34 cellular contexts compared by ENCODE assay signal in genomic region chr5:8940934-8941333, GRCh38.
DNase-seq lines count a peak whose midpoint lies in the region; ATAC-seq, FAIRE-seq and TF ChIP-seq lines count a peak whose summit lies in the region.
"Had no signal": no experiment of that assay in that cellular context is flagged by ENCODE, and none has a peak within 500 bp of the region (broad histone marks: within the 10 kb centered on the region; RNA-seq: fewer than 3 reads in every experiment).

No MANE protein-coding gene starts in this region.

- H3K9me3 ChIP-seq in HepG2 (ENCODE audit: low read length) = peaks cover 81% of the 10 kb centered on the region
- H3K9me3 ChIP-seq in right lobe of liver = no peaks in the 10 kb centered on the region
- H3K9me3 ChIP-seq in A549 = no peaks in the 10 kb centered on the region
- no peaks in the 10 kb centered on the region for H3K9me3 ChIP-seq in GM12878 (replicated peaks; ENCODE audit: control insufficient read depth, insufficient read depth, low read length)
- peaks cover 2% of the 10 kb centered on the region; the same call in 1 of the 2 replicates for H3K9me3 ChIP-seq in K562 (replicated peaks; ENCODE audit: control insufficient read depth, insufficient read depth, low read depth, low read length)
- H3K9me3 ChIP-seq: BE2C, Caco-2 had no signal

- no peak for TF ChIP-seq EP300 in HepG2 (IDR thresholded peaks at IDR 0.05; ENCODE audit: low read depth in 2 of 2, low read length in 2 of 2)
- TF ChIP-seq EP300 in HepG2 (CRISPR knock-in tag; IDR thresholded peaks at IDR 0.05; ENCODE audit: borderline replicate concordance) = no peak
- no peak for TF ChIP-seq EP300 in A549 (IDR thresholded peaks at IDR 0.05)
- no peak for TF ChIP-seq EP300 in GM12878 (IDR thresholded peaks at IDR 0.05; ENCODE audit: borderline replicate concordance in 1 of 2, control insufficient read depth in 1 of 2, low read depth in 2 of 2, low read length in 2 of 2)
- no peak for TF ChIP-seq EP300 in K562 (IDR thresholded peaks at IDR 0.05; ENCODE audit: low read length)

- POLR2A ChIA-PET in HepG2 (lab: Yijun Ruan, JAX) = no interaction called here
- POLR2A ChIA-PET in A549 (lab: Yijun Ruan, JAX) = no interaction called here
- POLR2A ChIA-PET in GM12878 (lab: Charles Lee) = no interaction called here
- POLR2A ChIA-PET in K562 (lab: Yijun Ruan, JAX) = no interaction called here

- FAIRE-seq in HepG2 (lab: Jason Lieb, UNC) (no peak), A549 (lab: Jason Lieb, UNC) (no peak), GM12878 (lab: Jason Lieb, UNC) (no peak), K562 (lab: Jason Lieb, UNC) (no peak)
- FAIRE-seq: A204.1, D721Med had no signal

- H3K36me3 ChIP-seq in HepG2 (replicated peaks in 1 of 2; ENCODE audit: control insufficient read depth in 1 of 2, insufficient read depth in 2 of 2, low read length in 2 of 2) (no peaks in the 10 kb centered on the region), right lobe of liver (no peaks in the 10 kb centered on the region), GM12878 (ENCODE audit: control insufficient read depth in 2 of 2, insufficient read depth in 2 of 2, low read length in 1 of 2) (no peaks in the 10 kb centered on the region), K562 (ENCODE audit: control insufficient read depth, insufficient read depth, low read length) (no peaks in the 10 kb centered on the region)
- H3K36me3 ChIP-seq: BE2C; BLaER1; BLaER1 treated with 17β-estradiol and CSF1 and Interleukin-3, amounts not matched to agents 10 nM and 100 nM had no signal

- ATAC-seq in HepG2 (no peak), right lobe of liver (no peak), A549 (no peak), GM12878 (no peak), K562 (no peak), HG02938 (IDR thresholded peaks at IDR 0.05; ENCODE audit: unreplicated experiment) (no peak), HG03460 (IDR thresholded peaks at IDR 0.05; ENCODE audit: unreplicated experiment) (no peak)
- ATAC-seq: CD8-positive, alpha-beta T cell had no signal

- DNase-seq in HepG2 (ENCODE audit: low spot score) = no peak
- DNase-seq in right lobe of liver = no peak
- DNase-seq in A549 (ENCODE audit: low read depth in 1 of 2, low spot score in 1 of 2) = no peak
- DNase-seq in GM12878 (ENCODE audit: low read depth, low spot score) = no peak
- DNase-seq in K562 (ENCODE audit: extremely low read depth in 1 of 4, low spot score in 3 of 4) = no peak
- DNase-seq in middle frontal gyrus (ENCODE audit: extremely low spot score, low spot score) = no peak
- DNase-seq: 8988T; ACHN; AML-193; BE2C; C1 segment of cervical spinal cord; Caco-2; Calu3; CD4-positive, alpha-beta memory T cell; CD4-positive, alpha-beta T cell; CD4-positive, CD25-positive, alpha-beta regulatory T cell; CD8-positive, alpha-beta memory T cell; CD8-positive, alpha-beta T cell; COR-L47; DMS 273 treated with DMSO at 0.1 percent for 48 hours; DMS153; DMS53; DMS79; DMS79 treated with DMSO at 0.1 percent for 48 hours; DND-41; EL had no signal

- H3K27me3 ChIP-seq in HepG2 (ENCODE audit: control insufficient read depth in 1 of 2, insufficient read depth in 2 of 2, low read length in 2 of 2) (no peaks in the 10 kb centered on the region), right lobe of liver (no peaks in the 10 kb centered on the region), GM12878 (replicated peaks in 1 of 2; ENCODE audit: control insufficient read depth in 2 of 2, insufficient read depth in 2 of 2, low read length in 1 of 2) (no peaks in the 10 kb centered on the region), K562 (ENCODE audit: control insufficient read depth in 2 of 2, insufficient read depth in 2 of 2, low read length in 2 of 2) (no peaks in the 10 kb centered on the region)
- H3K27me3 ChIP-seq: BE2C; BLaER1; BLaER1 treated with 17β-estradiol and CSF1 and Interleukin-3, amounts not matched to agents 10 nM and 100 nM had no signal

- no peaks in the 10 kb centered on the region for H3K9me1 ChIP-seq in K562 (ENCODE audit: control insufficient read depth, insufficient read depth, low read length)

- H3K4me2 ChIP-seq in HepG2 (ENCODE audit: low read depth, low read length) (no peak overlapping the region), A549 (no peak overlapping the region), GM12878 (ENCODE audit: control insufficient read depth, insufficient read depth) (no peak overlapping the region), K562 (ENCODE audit: insufficient read depth, low read length) (no peak overlapping the region)
- H3K4me2 ChIP-seq: BLaER1; BLaER1 treated with 17β-estradiol and CSF1 and Interleukin-3, amounts not matched to agents 10 nM and 100 nM had no signal

- in situ Hi-C loops in HepG2 (cut with HindIII; ENCODE audit: extremely low pct_ligation_motif_present, low pct_unique_long_range_greater_than_20kb) = no loop called here
- in situ Hi-C loops in GM12878 (cut with MboI) = no loop called here
- in situ Hi-C loops in K562 (cut with MboI) = no loop called here

- H3K4me1 ChIP-seq in HepG2 (ENCODE audit: insufficient read depth, low read length) (no peaks in the 10 kb centered on the region), right lobe of liver (no peaks in the 10 kb centered on the region), A549 (no peaks in the 10 kb centered on the region), GM12878 (ENCODE audit: control insufficient read depth, insufficient read depth, low read length) (no peaks in the 10 kb centered on the region), K562 (replicated peaks in 1 of 2; ENCODE audit: control insufficient read depth in 2 of 2, insufficient read depth in 2 of 2, low read length in 2 of 2) (no peaks in the 10 kb centered on the region)
- H3K4me1 ChIP-seq: BE2C; BLaER1; BLaER1 treated with 17β-estradiol and CSF1 and Interleukin-3, amounts not matched to agents 10 nM and 100 nM; Caco-2 had no signal

- TF ChIP-seq CTCF in HepG2 (CRISPR knock-in tag; IDR thresholded peaks at IDR 0.05) = no peak
- no peak for TF ChIP-seq CTCF in right lobe of liver (IDR thresholded peaks at IDR 0.05)
- TF ChIP-seq CTCF in A549 (IDR thresholded peaks at IDR 0.05) = no peak
- TF ChIP-seq CTCF in GM12878 (IDR thresholded peaks at IDR 0.05 in 2 of 3, conservative IDR thresholded peaks at IDR 0.05 in 1 of 3; ENCODE audit: control insufficient read depth in 2 of 3, extremely low read depth in 1 of 3, insufficient read depth in 1 of 3, low read depth in 3 of 3, low read length in 3 of 3) = no peak
- no peak for TF ChIP-seq CTCF in K562 (IDR thresholded peaks at IDR 0.05 in 2 of 3, conservative IDR thresholded peaks at IDR 0.05 in 1 of 3; ENCODE audit: insufficient read depth in 2 of 3, low read depth in 1 of 3, low read length in 3 of 3)

- intact Hi-C loops in HepG2 (cut with micrococcal nuclease; ENCODE audit: unreplicated experiment) (no loop called here), right lobe of liver (cut with DNase I) (no loop called here), GM12878 (cut with micrococcal nuclease; ENCODE audit: unreplicated experiment) (no loop called here), K562 (cut with micrococcal nuclease) (no loop called here)

- no peak overlapping the region for H2AFZ ChIP-seq in HepG2 (ENCODE audit: low read length)
- H2AFZ ChIP-seq in GM12878 (ENCODE audit: control insufficient read depth, low read depth, low read length) = no peak overlapping the region
- H2AFZ ChIP-seq in K562 (ENCODE audit: low read depth, low read length) = no peak overlapping the region

- WGBS in HepG2 (ENCODE audit: low lambda C conversion rate) = 0% methylated on average over 1 of the region's 1 CpG
- 22% methylated on average over 1 of the region's 1 CpG for WGBS in right lobe of liver (ENCODE audit: insufficient coverage, low coverage, low lambda C conversion rate, missing lambda C conversion rate)
- 0% methylated on average over 1 of the region's 1 CpG for WGBS in A549 (ENCODE audit: missing lambda C conversion rate)
- 0% methylated on average over 1 of the region's 1 CpG for WGBS in GM12878 (ENCODE audit: insufficient coverage, insufficient replicate concordance, low lambda C conversion rate, missing lambda C conversion rate)
- 0% methylated on average over 1 of the region's 1 CpG for WGBS in K562 (ENCODE audit: insufficient coverage, low coverage, missing lambda C conversion rate)

- H3K27ac ChIP-seq in HepG2 (ENCODE audit: extremely low read length, insufficient read depth, low read length) (no peak overlapping the region), right lobe of liver (no peak overlapping the region), A549 (no peak overlapping the region), GM12878 (ENCODE audit: control insufficient read depth, insufficient read depth) (no peak overlapping the region), K562 (ENCODE audit: extremely low read depth, low read depth, low read length) (no peak overlapping the region)
- H3K27ac ChIP-seq: 22Rv1; BLaER1; BLaER1 treated with 17β-estradiol and CSF1 and Interleukin-3, amounts not matched to agents 10 nM and 100 nM; C4-2B had no signal

- no peak for TF ChIP-seq POLR2A in HepG2 (IDR thresholded peaks at IDR 0.05; ENCODE audit: insufficient read depth in 1 of 2, low read depth in 2 of 2, low read length in 2 of 2)
- TF ChIP-seq POLR2A in right lobe of liver (IDR thresholded peaks at IDR 0.05) = no peak
- no peak for TF ChIP-seq POLR2A in A549 (IDR thresholded peaks at IDR 0.05; ENCODE audit: low read length)
- TF ChIP-seq POLR2A in GM12878 (IDR thresholded peaks at IDR 0.05; ENCODE audit: low read depth, low read length) = no peak
- TF ChIP-seq POLR2A in K562 (conservative IDR thresholded peaks at IDR 0.05) = no peak

- CTCF ChIA-PET in HepG2 (lab: Yijun Ruan, JAX; ENCODE audit: low intra/inter-chr PET ratio, low total read pairs) (no interaction called here), A549 (lab: Yijun Ruan, JAX) (no interaction called here), GM12878 (lab: Yijun Ruan, JAX) (no interaction called here), K562 (lab: Yijun Ruan, JAX; ENCODE audit: low intra/inter-chr PET ratio) (no interaction called here)

- SMC1A ChIA-PET in GM12878 (lab: Charles Lee; ENCODE audit: uncharacterized antibody, unreplicated experiment) = no interaction called here

- H4K20me1 ChIP-seq in HepG2 (ENCODE audit: insufficient read depth, low read length) = no peaks in the 10 kb centered on the region
- H4K20me1 ChIP-seq in GM12878 (ENCODE audit: control insufficient read depth, insufficient read depth) = no peaks in the 10 kb centered on the region
- no peaks in the 10 kb centered on the region for H4K20me1 ChIP-seq in K562 (replicated peaks; ENCODE audit: control insufficient read depth, insufficient read depth, low read length)
- H4K20me1 ChIP-seq: BLaER1; BLaER1 treated with 17β-estradiol and CSF1 and Interleukin-3, amounts not matched to agents 10 nM and 100 nM had no signal

- H3K9ac ChIP-seq in HepG2 (ENCODE audit: insufficient read depth, low read depth, low read length) (no peak overlapping the region), GM12878 (ENCODE audit: control insufficient read depth, insufficient read depth, low read length) (no peak overlapping the region), K562 (ENCODE audit: insufficient read depth in 1 of 2, low read depth in 2 of 2, low read length in 2 of 2) (no peak overlapping the region)
- H3K9ac ChIP-seq: BLaER1; BLaER1 treated with 17β-estradiol and CSF1 and Interleukin-3, amounts not matched to agents 10 nM and 100 nM had no signal

- TF ChIP-seq RAD21 in HepG2 (CRISPR knock-in tag; IDR thresholded peaks at IDR 0.05) (no peak), A549 (conservative IDR thresholded peaks at IDR 0.05 in 1 of 2, IDR thresholded peaks at IDR 0.05 in 1 of 2) (no peak), GM12878 (IDR thresholded peaks at IDR 0.05; ENCODE audit: insufficient read depth, low read depth, low read length) (no peak), K562 (CRISPR knock-in tag; conservative IDR thresholded peaks at IDR 0.05 in 1 of 2, IDR thresholded peaks at IDR 0.05 in 1 of 2) (no peak)

- RAD21 ChIA-PET in GM12878 (lab: Charles Lee; ENCODE audit: unreplicated experiment) = no interaction called here

- H3K79me2 ChIP-seq in HepG2 (ENCODE audit: insufficient read depth, low read length) (no peaks in the 10 kb centered on the region), GM12878 (ENCODE audit: control insufficient read depth, insufficient read depth, low read length) (no peaks in the 10 kb centered on the region), K562 (ENCODE audit: control insufficient read depth, insufficient read depth, low read length) (no peaks in the 10 kb centered on the region)

- H3K4me3 ChIP-seq in HepG2 (replicated peaks in 1 of 3; ENCODE audit: insufficient read depth in 1 of 3, low read depth in 2 of 3, low read length in 3 of 3) (no peak overlapping the region), right lobe of liver (no peak overlapping the region), A549 (no peak overlapping the region), GM12878 (no peak overlapping the region), K562 (no peak overlapping the region)
- H3K4me3 ChIP-seq: BLaER1; BLaER1 treated with 17β-estradiol and CSF1 and Interleukin-3, amounts not matched to agents 10 nM and 100 nM had no signal

- BruUV-seq in HepG2 (replicated peaks; lab: Mats Ljungman, UMichigan) (no TSS peak), GM12878 (replicated peaks; lab: Mats Ljungman, UMichigan) (no TSS peak), K562 (replicated peaks; lab: Mats Ljungman, UMichigan) (no TSS peak)

Comparison
In these comparisons a context has a peak if more than half of its experiments do, and no peak if none do; other contexts are left out.
1. Of the 241 proteins assayed by ChIP-seq in both HepG2 and K562: peak only in HepG2: none; only in K562: TFE3; in both: RAD51; in neither: 239.